16 cellular contexts compared by ENCODE assay signal in the genomic region with DNA sequence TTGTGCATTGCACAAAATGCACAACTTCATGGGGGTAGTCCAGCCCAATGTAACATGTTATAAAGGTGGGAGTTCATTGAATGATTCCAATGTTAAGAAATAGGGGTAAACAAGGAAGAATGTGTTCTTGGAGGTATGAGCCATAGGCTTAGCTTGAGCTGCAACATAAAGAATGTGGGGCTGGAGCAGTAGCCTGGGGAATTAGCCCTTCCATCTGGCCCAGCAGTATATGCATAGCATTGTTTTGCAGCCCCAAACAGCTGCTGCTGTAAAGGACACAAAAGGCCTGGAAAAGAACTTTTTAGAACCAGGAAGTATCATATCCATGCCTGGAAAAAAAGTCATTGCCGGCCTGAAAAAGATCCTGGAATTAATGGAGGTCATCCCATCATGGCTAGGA. TPM values are rescaled to one million over a fixed set of nuclear protein-coding genes. Genes with fewer than 3 reads are reported as not detected.
A peak's percentile ranks its signal among the peaks of the same experiment; 100 is the strongest.
DNase-seq lines count a peak whose midpoint lies in the region; ATAC-seq and TF ChIP-seq lines count a peak whose summit lies in the region.
"Had no signal": no experiment of that assay in that cellular context is flagged by ENCODE, and none has a peak within 500 bp of the region (broad histone marks: within the 10 kb centered on the region; RNA-seq: fewer than 3 reads in every experiment).

No MANE protein-coding gene starts in this region.

- H3K4me3 Mint-ChIP-seq in glutamatergic neuron (ENCODE audit: unreplicated experiment) = peak overlapping the region; percentile 41
- H3K4me3 Mint-ChIP-seq: B cell; CD4-positive, alpha-beta T cell had no signal

- in situ Hi-C loops in gastrocnemius medialis (cut with MboI; ENCODE audit: low sequenced_read_pairs in 4 of 4) = no loop called here

- H3K27me3 Mint-ChIP-seq in glutamatergic neuron (ENCODE audit: unreplicated experiment) = peaks cover 4% of the 10 kb centered on the region
- H3K27me3 Mint-ChIP-seq: CD4-positive, alpha-beta T cell had no signal

- TF ChIP-seq CTCF in glutamatergic neuron (IDR thresholded peaks at IDR 0.05; ENCODE audit: partially characterized antibody, unreplicated experiment) (no peak), gastrocnemius medialis (IDR thresholded peaks at IDR 0.05 in 4 of 5, conservative IDR thresholded peaks at IDR 0.05 in 1 of 5) (no peak), GM20000 (IDR thresholded peaks at IDR 0.05; ENCODE audit: extremely low read depth, missing control alignments) (no peak)

- no peak overlapping the region for H3K27ac ChIP-seq in gastrocnemius medialis

- DNase-seq in D341Med (ENCODE audit: low spot score) = peak; percentile 53
- DNase-seq in ELF-1 (ENCODE audit: low read depth, low spot score) = peak; percentile 26
- peak; percentile 43 to 81 for DNase-seq in NCI-H524 (lab: John Stamatoyannopoulos, UW)
- no peak for DNase-seq in glutamatergic neuron
- DNase-seq in DMS79 treated with DMSO at 0.1 percent for 48 hours (lab: John Stamatoyannopoulos, UW) = no peak
- no peak for DNase-seq in AG20443 (ENCODE audit: low spot score)
- DNase-seq in gastrocnemius medialis = no peak
- no peak for DNase-seq in GM20000 (ENCODE audit: low spot score)
- DNase-seq: ACHN; C1 segment of cervical spinal cord; Calu3; CD4-positive, alpha-beta T cell; GOT3 had no signal

- no peak overlapping the region for H3K4me3 ChIP-seq in gastrocnemius medialis
- H3K4me3 ChIP-seq: HAP-1 had no signal

- peaks cover 4% of the 10 kb centered on the region for H3K9me3 Mint-ChIP-seq in glutamatergic neuron (ENCODE audit: unreplicated experiment)
- H3K9me3 Mint-ChIP-seq: CD4-positive, alpha-beta T cell had no signal

- no peaks in the 10 kb centered on the region for H3K36me3 ChIP-seq in gastrocnemius medialis
- H3K36me3 ChIP-seq: HAP-1 had no signal

- H3K27ac Mint-ChIP-seq in glutamatergic neuron (ENCODE audit: unreplicated experiment) = peak overlapping the region; percentile 95
- H3K27ac Mint-ChIP-seq: B cell; CD4-positive, alpha-beta T cell had no signal

- no peaks in the 10 kb centered on the region for H3K36me3 Mint-ChIP-seq in glutamatergic neuron (ENCODE audit: unreplicated experiment)

- no peaks in the 10 kb centered on the region for H3K4me1 ChIP-seq in gastrocnemius medialis
- H3K4me1 ChIP-seq: HAP-1 had no signal

- intact Hi-C loops in gastrocnemius medialis (cut with DNase I; ENCODE audit: low total_unique reads) = no loop called here

- ATAC-seq in gastrocnemius medialis = no peak
- ATAC-seq: HepG2 had no signal

- TF ChIP-seq POLR2A in gastrocnemius medialis (IDR thresholded peaks at IDR 0.05) = no peak

- H3K27me3 ChIP-seq in gastrocnemius medialis = no peaks in the 10 kb centered on the region

- H3K4me1 Mint-ChIP-seq in glutamatergic neuron (ENCODE audit: low read depth, unreplicated experiment) = peaks cover 41% of the 10 kb centered on the region
- H3K4me1 Mint-ChIP-seq: B cell had no signal

- no peaks in the 10 kb centered on the region for H3K9me3 ChIP-seq in gastrocnemius medialis
- H3K9me3 ChIP-seq: HAP-1 had no signal

RNA-seq across cellular contexts. Expression of gene SMARCA2, which starts 55.8 kb away (rescaled TPM):
- total RNA-seq in glutamatergic neuron (ENCODE audit: unreplicated experiment) = 14.5 TPM
- 10 to 100 TPM; 54.6 to 69.7 (median 63.0) TPM for total RNA-seq in gastrocnemius medialis

Comparison
In these comparisons a context has a peak if more than half of its experiments do, and no peak if none do; other contexts are left out.
1. DNase-seq: peak in D341Med (single experiment), ELF-1 (single experiment) and NCI-H524 (2 of 2); none in glutamatergic neuron (single experiment), DMS79 treated with DMSO at 0.1 percent for 48 hours (single experiment), AG20443 (single experiment), gastrocnemius medialis (0 of 2) and GM20000 (single experiment).